In the genomic region with DNA sequence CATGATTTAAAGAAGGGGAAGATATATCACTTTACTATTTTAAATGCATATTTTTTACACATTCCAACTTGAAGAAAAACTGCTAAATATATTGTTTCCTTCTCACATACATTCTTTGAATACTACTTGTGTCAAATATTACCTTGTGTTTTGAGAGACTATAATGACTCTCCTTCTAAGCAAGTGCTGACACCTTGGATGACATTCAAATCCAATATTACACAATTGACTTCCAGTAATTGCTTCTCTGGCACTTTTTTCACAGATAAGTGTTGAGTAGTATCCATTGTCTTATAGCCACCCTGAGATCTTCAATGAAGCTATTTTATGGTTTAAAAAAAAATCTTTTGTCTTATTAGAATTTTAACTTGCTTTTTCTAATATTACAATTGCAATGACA, we compare ENCODE assay signal across 19 cellular contexts.
DNase-seq lines count a peak whose midpoint lies in the region; ATAC-seq and TF ChIP-seq lines count a peak whose summit lies in the region.
"Had no signal": no experiment of that assay in that cellular context is flagged by ENCODE, and none has a peak within 500 bp of the region (broad histone marks: within the 10 kb centered on the region; RNA-seq: fewer than 3 reads in every experiment).

No MANE protein-coding gene starts in this region.

- H3K27me3 ChIP-seq in effector memory CD4-positive, alpha-beta T cell (replicated peaks; ENCODE audit: control insufficient read depth, insufficient read depth, low read length, poor library complexity, severe bottlenecking), result no peaks in the 10 kb centered on the region
- H3K27me3 ChIP-seq: BLaER1 had no signal

- no TSS peak for BruUV-seq in Calu3 (replicated peaks; lab: Mats Ljungman, UMichigan)

- H3K27me3 Mint-ChIP-seq in activated naive CD8-positive, alpha-beta T cell, result no peaks in the 10 kb centered on the region
- H3K27me3 Mint-ChIP-seq in activated naive CD8-positive, alpha-beta T cell treated with anti-CD3 and anti-CD28 coated beads, Interleukin-2, amount 50 U/mL, for 24 hours, result no peaks in the 10 kb centered on the region
- H3K27me3 Mint-ChIP-seq in Calu3 (ENCODE audit: unreplicated experiment) (peaks cover under 1% of the 10 kb centered on the region), natural killer cell (ENCODE audit: low read depth in 2 of 2) (no peaks in the 10 kb centered on the region)
- H3K27me3 Mint-ChIP-seq in stimulated activated naive B cell treated with anti-CD40 and anti-IgM and Interleukin-4, amounts not matched to agents 10 μg/mL and 1 μg/mL and 100 μg/mL, for 72 hours, result peaks cover 0 to 10% of the 10 kb centered on the region in 2 donors

- H3K27ac ChIP-seq in effector memory CD4-positive, alpha-beta T cell (ENCODE audit: insufficient read depth, low read length, poor library complexity, severe bottlenecking), result peak overlapping the region; percentile 54
- H3K27ac ChIP-seq: BLaER1, SK-N-MC had no signal

- no peak overlapping the region for H3K4me3 ChIP-seq in effector memory CD4-positive, alpha-beta T cell (ENCODE audit: insufficient read depth, low read depth, low read length, poor library complexity, severe bottlenecking)
- H3K4me3 ChIP-seq: BLaER1, GM23338, SK-N-MC had no signal

- DNase-seq in activated naive CD8-positive, alpha-beta T cell treated with anti-CD3 and anti-CD28 coated beads, Interleukin-2, amount 50 U/mL, for 24 hours, result no peak
- no peak for DNase-seq in Calu3
- no peak for DNase-seq in effector memory CD4-positive, alpha-beta T cell
- DNase-seq in natural killer cell, result no peak
- DNase-seq in stimulated activated naive B cell treated with anti-CD40 and anti-IgM and Interleukin-4, amounts not matched to agents 10 μg/mL and 1 μg/mL and 100 μg/mL, for 72 hours, result no peak
- DNase-seq: DMS 273 treated with DMSO at 0.1 percent for 48 hours, HCEC 1CT, NCI-H1417 treated with DMSO at 0.1 percent for 48 hours, NCI-H187 treated with DMSO at 0.1 percent for 48 hours, NCI-H226, NCI-H524, NCI-H82, SHP77 had no signal

- no peaks in the 10 kb centered on the region for H3K36me3 ChIP-seq in effector memory CD4-positive, alpha-beta T cell (ENCODE audit: control insufficient read depth, insufficient read depth, low read length)
- H3K36me3 ChIP-seq: BLaER1 had no signal

- peaks cover 9% of the 10 kb centered on the region for H3K9me3 Mint-ChIP-seq in activated naive CD8-positive, alpha-beta T cell (ENCODE audit: low read depth)
- H3K9me3 Mint-ChIP-seq in activated naive CD8-positive, alpha-beta T cell treated with anti-CD3 and anti-CD28 coated beads, Interleukin-2, amount 50 U/mL, for 24 hours, result peaks cover 4% of the 10 kb centered on the region
- H3K9me3 Mint-ChIP-seq in Calu3 (ENCODE audit: low read depth, unreplicated experiment), result no peaks in the 10 kb centered on the region
- no peaks in the 10 kb centered on the region for H3K9me3 Mint-ChIP-seq in natural killer cell
- peaks cover 8 to 9% of the 10 kb centered on the region in 2 donors for H3K9me3 Mint-ChIP-seq in stimulated activated naive B cell treated with anti-CD40 and anti-IgM and Interleukin-4, amounts not matched to agents 10 μg/mL and 1 μg/mL and 100 μg/mL, for 72 hours

- TF ChIP-seq CTCF in Calu3 (IDR thresholded peaks at IDR 0.05; ENCODE audit: unreplicated experiment), result no peak
- no peak for TF ChIP-seq CTCF in natural killer cell (IDR thresholded peaks at IDR 0.05)

- CTCF ChIA-PET in Calu3 (lab: Charles Lee), result no interaction called here

- no peak overlapping the region for H3K4me3 Mint-ChIP-seq in activated naive CD8-positive, alpha-beta T cell
- H3K4me3 Mint-ChIP-seq in activated naive CD8-positive, alpha-beta T cell treated with anti-CD3 and anti-CD28 coated beads, Interleukin-2, amount 50 U/mL, for 24 hours, result no peak overlapping the region
- H3K4me3 Mint-ChIP-seq in Calu3 (ENCODE audit: low read depth, unreplicated experiment) (no peak overlapping the region), natural killer cell (no peak overlapping the region)
- no peak overlapping the region for H3K4me3 Mint-ChIP-seq in stimulated activated naive B cell treated with anti-CD40 and anti-IgM and Interleukin-4, amounts not matched to agents 10 μg/mL and 1 μg/mL and 100 μg/mL, for 72 hours
- H3K4me3 Mint-ChIP-seq: GM23338 had no signal

- H3K4me1 ChIP-seq in effector memory CD4-positive, alpha-beta T cell (ENCODE audit: control insufficient read depth, insufficient read depth, low read length, poor library complexity, severe bottlenecking), result peaks cover 25% of the 10 kb centered on the region
- H3K4me1 ChIP-seq: BLaER1 had no signal

- H3K27ac Mint-ChIP-seq in activated naive CD8-positive, alpha-beta T cell, result peak overlapping the region; percentile 85
- no peak overlapping the region for H3K27ac Mint-ChIP-seq in activated naive CD8-positive, alpha-beta T cell treated with anti-CD3 and anti-CD28 coated beads, Interleukin-2, amount 50 U/mL, for 24 hours
- H3K27ac Mint-ChIP-seq in Calu3 (ENCODE audit: unreplicated experiment), result peak overlapping the region; percentile 64
- peak overlapping the region; percentile 80 to 81 for H3K27ac Mint-ChIP-seq in natural killer cell
- H3K27ac Mint-ChIP-seq in stimulated activated naive B cell treated with anti-CD40 and anti-IgM and Interleukin-4, amounts not matched to agents 10 μg/mL and 1 μg/mL and 100 μg/mL, for 72 hours, result no peak overlapping the region
- H3K27ac Mint-ChIP-seq: GM23338 had no signal

- intact Hi-C loops in Calu3 (cut with micrococcal nuclease; ENCODE audit: unreplicated experiment), result loop anchor here (5.0 kb wide), 1 partner anchor 47 kb away; no protein-coding TSS in a partner anchor
- intact Hi-C loops in natural killer cell (cut with micrococcal nuclease), result no loop called here

- no peak for ATAC-seq in activated naive CD8-positive, alpha-beta T cell treated with anti-CD3 and anti-CD28 coated beads, Interleukin-2, amount 50 U/mL, for 24 hours
- ATAC-seq in natural killer cell (no peak), GM18867 (IDR thresholded peaks at IDR 0.05; ENCODE audit: unreplicated experiment) (no peak), HG03442 (IDR thresholded peaks at IDR 0.05; ENCODE audit: unreplicated experiment) (no peak)
- ATAC-seq in stimulated activated naive B cell treated with anti-CD40 and anti-IgM and Interleukin-4, amounts not matched to agents 10 μg/mL and 1 μg/mL and 100 μg/mL, for 72 hours (replicated peaks), result no peak
- ATAC-seq: GM23338 had no signal

- peaks cover 37% of the 10 kb centered on the region for H3K4me1 Mint-ChIP-seq in activated naive CD8-positive, alpha-beta T cell (ENCODE audit: low read depth)
- H3K4me1 Mint-ChIP-seq in activated naive CD8-positive, alpha-beta T cell treated with anti-CD3 and anti-CD28 coated beads, Interleukin-2, amount 50 U/mL, for 24 hours, result peaks cover 29% of the 10 kb centered on the region
- H3K4me1 Mint-ChIP-seq in Calu3 (ENCODE audit: low read depth, unreplicated experiment) (peaks cover 16% of the 10 kb centered on the region), natural killer cell (peaks cover 25 to 28% of the 10 kb centered on the region in 2 donors)
- peaks cover 9 to 20% of the 10 kb centered on the region in 2 donors for H3K4me1 Mint-ChIP-seq in stimulated activated naive B cell treated with anti-CD40 and anti-IgM and Interleukin-4, amounts not matched to agents 10 μg/mL and 1 μg/mL and 100 μg/mL, for 72 hours
- H3K4me1 Mint-ChIP-seq: GM23338 had no signal

- H3K36me3 Mint-ChIP-seq in activated naive CD8-positive, alpha-beta T cell, result no peaks in the 10 kb centered on the region
- H3K36me3 Mint-ChIP-seq in activated naive CD8-positive, alpha-beta T cell treated with anti-CD3 and anti-CD28 coated beads, Interleukin-2, amount 50 U/mL, for 24 hours (ENCODE audit: low read depth), result no peaks in the 10 kb centered on the region
- H3K36me3 Mint-ChIP-seq in Calu3 (ENCODE audit: insufficient read depth, unreplicated experiment) (no peaks in the 10 kb centered on the region), natural killer cell (no peaks in the 10 kb centered on the region)
- H3K36me3 Mint-ChIP-seq in stimulated activated naive B cell treated with anti-CD40 and anti-IgM and Interleukin-4, amounts not matched to agents 10 μg/mL and 1 μg/mL and 100 μg/mL, for 72 hours, result no peaks in the 10 kb centered on the region

- H3K9me3 ChIP-seq in effector memory CD4-positive, alpha-beta T cell (ENCODE audit: control insufficient read depth, low read length), result no peaks in the 10 kb centered on the region

Comparison
In these comparisons a context has a peak if more than half of its experiments do, and no peak if none do; other contexts are left out.
1. H3K27ac Mint-ChIP-seq: peak in activated naive CD8-positive, alpha-beta T cell (single experiment), Calu3 (single experiment) and natural killer cell (2 of 2); none in activated naive CD8-positive, alpha-beta T cell treated with anti-CD3 and anti-CD28 coated beads, Interleukin-2, amount 50 U/mL, for 24 hours (single experiment) and stimulated activated naive B cell treated with anti-CD40 and anti-IgM and Interleukin-4, amounts not matched to agents 10 μg/mL and 1 μg/mL and 100 μg/mL, for 72 hours (single experiment).